In the genomic region with DNA sequence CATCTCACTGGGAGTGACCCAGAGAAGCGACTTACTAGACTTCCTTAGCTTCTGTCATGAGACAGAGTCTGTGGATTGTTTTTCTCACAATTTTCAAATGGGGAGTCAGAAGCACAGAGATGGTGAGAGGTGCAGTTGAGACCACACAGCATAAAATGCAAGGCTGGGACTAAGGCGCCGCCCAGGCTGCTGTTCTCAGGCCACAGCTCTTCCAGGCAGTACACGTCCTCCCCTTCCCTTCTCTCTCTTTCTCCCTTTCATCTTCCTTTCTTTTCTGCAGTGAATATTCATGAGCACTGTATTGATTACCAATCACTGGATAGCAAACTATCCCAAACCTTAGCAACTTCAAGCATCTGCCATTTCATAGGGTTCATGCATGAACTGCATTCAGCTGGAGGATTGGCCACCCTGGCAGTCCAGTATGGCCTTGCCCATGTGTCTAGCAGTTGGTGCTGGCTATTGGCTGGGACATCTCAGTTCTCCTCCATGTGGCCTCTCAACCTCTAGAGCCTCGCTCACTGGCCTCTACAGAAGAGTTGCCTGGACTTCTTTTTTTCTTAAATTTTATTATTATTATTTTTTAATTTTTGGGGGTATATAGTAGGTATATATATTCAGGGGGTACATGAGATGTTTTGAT, we compare ENCODE assay signal across 28 cellular contexts. TPM values are rescaled to one million over a fixed set of nuclear protein-coding genes. Genes with fewer than 3 reads are reported as not detected.
DNase-seq lines count a peak whose midpoint lies in the region; ATAC-seq and TF ChIP-seq lines count a peak whose summit lies in the region.
"Had no signal": no experiment of that assay in that cellular context is flagged by ENCODE, and none has a peak within 500 bp of the region (broad histone marks: within the 10 kb centered on the region; RNA-seq: fewer than 3 reads in every experiment).

No MANE protein-coding gene starts in this region.

- H3K4me3 Mint-ChIP-seq in activated CD4-positive, alpha-beta T cell treated with anti-CD3 and anti-CD28 coated beads, Interleukin-2, amount 10 ng/mL, durations not matched to agents 7 days and 5 days, result no peak overlapping the region
- no peak overlapping the region for H3K4me3 Mint-ChIP-seq in activated CD4-positive, alpha-beta T cell treated with anti-CD3 and anti-CD28 coated beads, Interleukin-2, amount 10 ng/mL, durations not matched to agents 24 days and 14 days
- no peak overlapping the region for H3K4me3 Mint-ChIP-seq in activated CD8-positive, alpha-beta T cell treated with anti-CD3 and anti-CD28 coated beads, Interleukin-2, amount 10 ng/mL, durations not matched to agents 7 days and 5 days
- H3K4me3 Mint-ChIP-seq in naive thymus-derived CD4-positive, alpha-beta T cell, result peak overlapping the region in 3 of 10 donors; percentile 6 to 47 (median 14)

- H3K27me3 Mint-ChIP-seq in activated CD4-positive, alpha-beta T cell treated with anti-CD3 and anti-CD28 coated beads, Interleukin-2, amount 10 ng/mL, durations not matched to agents 7 days and 5 days, result no peaks in the 10 kb centered on the region
- H3K27me3 Mint-ChIP-seq in activated CD4-positive, alpha-beta T cell treated with anti-CD3 and anti-CD28 coated beads, Interleukin-2, amount 10 ng/mL, durations not matched to agents 24 days and 14 days, result no peaks in the 10 kb centered on the region
- H3K27me3 Mint-ChIP-seq in activated CD8-positive, alpha-beta T cell treated with anti-CD3 and anti-CD28 coated beads, Interleukin-2, amount 10 ng/mL, durations not matched to agents 7 days and 5 days (ENCODE audit: low read depth), result no peaks in the 10 kb centered on the region
- no peaks in the 10 kb centered on the region for H3K27me3 Mint-ChIP-seq in naive thymus-derived CD4-positive, alpha-beta T cell

- H3K36me3 ChIP-seq in naive thymus-derived CD4-positive, alpha-beta T cell (ENCODE audit: control insufficient read depth in 2 of 3, insufficient read depth in 3 of 3, low read length in 3 of 3), result no peaks in the 10 kb centered on the region
- H3K36me3 ChIP-seq: adrenal gland, brain microvascular endothelial cell, upper lobe of left lung had no signal

- intact Hi-C loops in activated CD4-positive, alpha-beta T cell treated with anti-CD3 and anti-CD28 coated beads, Interleukin-2, amount 10 ng/mL, durations not matched to agents 24 days and 14 days (cut with micrococcal nuclease), result no loop called here
- intact Hi-C loops in naive thymus-derived CD4-positive, alpha-beta T cell (cut with micrococcal nuclease), result no loop called here
- intact Hi-C loops in head of caudate nucleus (cut with DNase I), result no loop called here

- no peaks in the 10 kb centered on the region for H3K9me3 ChIP-seq in naive thymus-derived CD4-positive, alpha-beta T cell (ENCODE audit: control insufficient read depth in 2 of 3, low read length in 3 of 3)
- H3K9me3 ChIP-seq: adrenal gland, psoas muscle, SK-N-SH, upper lobe of left lung had no signal

- ATAC-seq in activated CD8-positive, alpha-beta T cell treated with anti-CD3 and anti-CD28 coated beads, Interleukin-2, amount 10 ng/mL, durations not matched to agents 7 days and 5 days, result no peak
- no peak for ATAC-seq in naive thymus-derived CD4-positive, alpha-beta T cell
- ATAC-seq in GM21515 (IDR thresholded peaks at IDR 0.05; ENCODE audit: unreplicated experiment), result no peak
- ATAC-seq: esophagus mucosa, psoas muscle had no signal

- CTCF ChIA-PET in activated CD4-positive, alpha-beta T cell treated with anti-CD3 and anti-CD28 coated beads, Interleukin-2, amount 10 ng/mL, durations not matched to agents 7 days and 5 days (lab: Charles Lee), result interaction anchor here (0.6 to 1.7 kb wide), 3 partner anchors 12 to 123 kb away, joined by 3 to 7 read pairs (median 4); partner anchors contain the start of gene BCAS4
- CTCF ChIA-PET in GM10248 (lab: Yijun Ruan, JAX), result interaction anchor here (1.1 to 1.6 kb wide), 5 partner anchors 10 to 129 kb away, joined by 3 to 10 read pairs (median 3); partner anchors contain the start of gene BCAS4
- CTCF ChIA-PET in activated CD8-positive, alpha-beta T cell treated with anti-CD3 and anti-CD28 coated beads, Interleukin-2, amount 10 ng/mL, durations not matched to agents 7 days and 5 days (lab: Charles Lee), result interaction anchor here (1.1 to 1.7 kb wide), 5 partner anchors 9 to 123 kb away, joined by 3 to 15 read pairs (median 4); partner anchors contain the start of gene BCAS4
- CTCF ChIA-PET in naive thymus-derived CD4-positive, alpha-beta T cell (lab: Charles Lee), result interaction anchor here (1.3 to 1.9 kb wide), 2 partner anchors 12 to 16 kb away, joined by 4 read pairs; partner anchors contain the start of gene BCAS4

- DNase-seq in activated CD4-positive, alpha-beta T cell treated with anti-CD3 and anti-CD28 coated beads, Interleukin-2, amount 10 ng/mL, durations not matched to agents 7 days and 5 days, result no peak
- DNase-seq in activated CD4-positive, alpha-beta T cell treated with anti-CD3 and anti-CD28 coated beads, Interleukin-2, amount 10 ng/mL, durations not matched to agents 24 days and 14 days, result no peak
- DNase-seq in GM10248 (ENCODE audit: extremely low spot score) (peak; percentile 4), NCI-H2029 treated with DMSO at 0.1 percent for 48 hours (lab: John Stamatoyannopoulos, UW) (no peak), head of caudate nucleus (no peak)
- DNase-seq in activated CD8-positive, alpha-beta T cell treated with anti-CD3 and anti-CD28 coated beads, Interleukin-2, amount 10 ng/mL, durations not matched to agents 7 days and 5 days, result no peak
- DNase-seq in naive thymus-derived CD4-positive, alpha-beta T cell, result no peak
- DNase-seq: activated CD4-positive, CD25-positive, alpha-beta regulatory T cell treated with anti-CD3 and anti-CD28 coated beads, Interleukin-2, amount 50 U/mL, for 72 hours; adrenal gland; AML-193; brain microvascular endothelial cell; Calu3; effector CD8-positive, alpha-beta T cell; EL; foreskin melanocyte; NCI-H1694; NCI-H2171 treated with DMSO at 0.1 percent for 48 hours; NCI-H526; SK-N-SH; stimulated activated CD4-positive, alpha-beta T cell treated with anti-CD3 and anti-CD28 coated beads, Interleukin-2, amount 100 ng/mL, for 24 hours; stimulated activated naive CD4-positive, alpha-beta T cell treated with Interleukin-2 at 50 U/mL for 16 hours; T-helper 9 cell; upper lobe of left lung had no signal

- H3K4me3 ChIP-seq in naive thymus-derived CD4-positive, alpha-beta T cell (ENCODE audit: low read length), result no peak overlapping the region
- H3K4me3 ChIP-seq: adrenal gland, hepatocyte, psoas muscle, upper lobe of left lung had no signal

- peak overlapping the region; percentile 62 for H3K27ac Mint-ChIP-seq in activated CD4-positive, alpha-beta T cell treated with anti-CD3 and anti-CD28 coated beads, Interleukin-2, amount 10 ng/mL, durations not matched to agents 7 days and 5 days
- no peak overlapping the region for H3K27ac Mint-ChIP-seq in activated CD4-positive, alpha-beta T cell treated with anti-CD3 and anti-CD28 coated beads, Interleukin-2, amount 10 ng/mL, durations not matched to agents 24 days and 14 days
- H3K27ac Mint-ChIP-seq in activated CD8-positive, alpha-beta T cell treated with anti-CD3 and anti-CD28 coated beads, Interleukin-2, amount 10 ng/mL, durations not matched to agents 7 days and 5 days, result peak overlapping the region; percentile 91
- H3K27ac Mint-ChIP-seq in naive thymus-derived CD4-positive, alpha-beta T cell, result peak overlapping the region in 8 of 9 donors; percentile 56 to 95 (median 89)

- peaks cover 25% of the 10 kb centered on the region for H3K4me1 Mint-ChIP-seq in activated CD4-positive, alpha-beta T cell treated with anti-CD3 and anti-CD28 coated beads, Interleukin-2, amount 10 ng/mL, durations not matched to agents 7 days and 5 days
- H3K4me1 Mint-ChIP-seq in activated CD4-positive, alpha-beta T cell treated with anti-CD3 and anti-CD28 coated beads, Interleukin-2, amount 10 ng/mL, durations not matched to agents 24 days and 14 days, result peaks cover 16% of the 10 kb centered on the region
- peaks cover 54% of the 10 kb centered on the region for H3K4me1 Mint-ChIP-seq in activated CD8-positive, alpha-beta T cell treated with anti-CD3 and anti-CD28 coated beads, Interleukin-2, amount 10 ng/mL, durations not matched to agents 7 days and 5 days (ENCODE audit: low read depth)
- peaks cover 9 to 55% (median 45%) of the 10 kb centered on the region in 7 donors for H3K4me1 Mint-ChIP-seq in naive thymus-derived CD4-positive, alpha-beta T cell

- H3K27me3 ChIP-seq in naive thymus-derived CD4-positive, alpha-beta T cell (ENCODE audit: control insufficient read depth in 2 of 2, insufficient read depth in 2 of 2, low read length in 2 of 2), result no peaks in the 10 kb centered on the region
- H3K27me3 ChIP-seq: adrenal gland, brain microvascular endothelial cell, hepatocyte, upper lobe of left lung had no signal

- peaks cover 15 to 16% of the 10 kb centered on the region in 2 donors for H3K4me1 ChIP-seq in naive thymus-derived CD4-positive, alpha-beta T cell (ENCODE audit: control insufficient read depth in 2 of 2, insufficient read depth in 2 of 2, low read length in 2 of 2)
- H3K4me1 ChIP-seq: adrenal gland, psoas muscle, upper lobe of left lung had no signal

- POLR2A ChIA-PET in activated CD4-positive, alpha-beta T cell treated with anti-CD3 and anti-CD28 coated beads, Interleukin-2, amount 10 ng/mL, durations not matched to agents 7 days and 5 days (lab: Charles Lee), result no interaction called here
- POLR2A ChIA-PET in GM10248 (lab: Yijun Ruan, JAX), result no interaction called here
- POLR2A ChIA-PET in activated CD8-positive, alpha-beta T cell treated with anti-CD3 and anti-CD28 coated beads, Interleukin-2, amount 10 ng/mL, durations not matched to agents 7 days and 5 days (lab: Charles Lee), result interaction anchor here (0.8 to 1.3 kb wide), 4 partner anchors 12 to 125 kb away, joined by 3 to 5 read pairs (median 4); partner anchors contain the start of gene ADNP
- POLR2A ChIA-PET in naive thymus-derived CD4-positive, alpha-beta T cell (lab: Charles Lee), result interaction anchor here (0.9 to 4.0 kb wide), 4 partner anchors 9 to 152 kb away, joined by 3 to 13 read pairs (median 4); partner anchors contain the start of genes BCAS4, DPM1 and MOCS3

- no peaks in the 10 kb centered on the region for H3K9me3 Mint-ChIP-seq in activated CD4-positive, alpha-beta T cell treated with anti-CD3 and anti-CD28 coated beads, Interleukin-2, amount 10 ng/mL, durations not matched to agents 7 days and 5 days
- no peaks in the 10 kb centered on the region for H3K9me3 Mint-ChIP-seq in activated CD4-positive, alpha-beta T cell treated with anti-CD3 and anti-CD28 coated beads, Interleukin-2, amount 10 ng/mL, durations not matched to agents 24 days and 14 days
- H3K9me3 Mint-ChIP-seq in activated CD8-positive, alpha-beta T cell treated with anti-CD3 and anti-CD28 coated beads, Interleukin-2, amount 10 ng/mL, durations not matched to agents 7 days and 5 days (ENCODE audit: insufficient read depth), result no peaks in the 10 kb centered on the region
- peaks cover 0 to 2% (median 0%) of the 10 kb centered on the region in 11 donors for H3K9me3 Mint-ChIP-seq in naive thymus-derived CD4-positive, alpha-beta T cell

- TF ChIP-seq CTCF in GM10248 (IDR thresholded peaks at IDR 0.05; ENCODE audit: control extremely low read depth, extremely low read depth, low read depth, missing control alignments), result no peak

- peak overlapping the region; percentile 64 for H3K27ac ChIP-seq in naive thymus-derived CD4-positive, alpha-beta T cell (ENCODE audit: low read depth, low read length)
- H3K27ac ChIP-seq: adrenal gland, brain microvascular endothelial cell, hepatocyte, psoas muscle, RWPE1, upper lobe of left lung had no signal

- peaks cover 2% of the 10 kb centered on the region for H3K36me3 Mint-ChIP-seq in activated CD4-positive, alpha-beta T cell treated with anti-CD3 and anti-CD28 coated beads, Interleukin-2, amount 10 ng/mL, durations not matched to agents 7 days and 5 days (ENCODE audit: low read depth)
- no peaks in the 10 kb centered on the region for H3K36me3 Mint-ChIP-seq in activated CD4-positive, alpha-beta T cell treated with anti-CD3 and anti-CD28 coated beads, Interleukin-2, amount 10 ng/mL, durations not matched to agents 24 days and 14 days (ENCODE audit: low read depth)
- H3K36me3 Mint-ChIP-seq in activated CD8-positive, alpha-beta T cell treated with anti-CD3 and anti-CD28 coated beads, Interleukin-2, amount 10 ng/mL, durations not matched to agents 7 days and 5 days (ENCODE audit: low read depth), result peaks cover 17% of the 10 kb centered on the region
- peaks cover 0 to 13% (median 0%) of the 10 kb centered on the region in 5 donors for H3K36me3 Mint-ChIP-seq in naive thymus-derived CD4-positive, alpha-beta T cell

RNA-seq across cellular contexts. Expression of gene BCAS4, which starts 11.4 kb away (rescaled TPM):
- total RNA-seq in activated CD4-positive, alpha-beta T cell treated with anti-CD3 and anti-CD28 coated beads, Interleukin-2, amount 10 ng/mL, durations not matched to agents 7 days and 5 days, result 10 to 100 TPM in 1 of 2 experiments, 1 to 10 TPM in 1; 7.4 to 10.6 TPM
- 7.2 and 8.4 TPM in 2 replicates for total RNA-seq in activated CD4-positive, alpha-beta T cell treated with anti-CD3 and anti-CD28 coated beads, Interleukin-2, amount 10 ng/mL, durations not matched to agents 24 days and 14 days
- 10 to 100 TPM; 29.3 to 32.6 TPM for total RNA-seq in activated CD8-positive, alpha-beta T cell treated with anti-CD3 and anti-CD28 coated beads, Interleukin-2, amount 10 ng/mL, durations not matched to agents 7 days and 5 days
- total RNA-seq in naive thymus-derived CD4-positive, alpha-beta T cell, result 10 to 100 TPM in 4 of 5 experiments, 1 to 10 TPM in 1; 5.5 to 54.0 (median 45.0) TPM
- polyA plus RNA-seq in naive thymus-derived CD4-positive, alpha-beta T cell, result 10 to 100 TPM; 23.3 to 24.1 TPM

Comparison
In these comparisons a context has a peak if more than half of its experiments do, and no peak if none do; other contexts are left out.
1. POLR2A ChIA-PET loops: an anchor here in activated CD8-positive, alpha-beta T cell treated with anti-CD3 and anti-CD28 coated beads, Interleukin-2, amount 10 ng/mL, durations not matched to agents 7 days and 5 days (0.8 to 1.3 kb wide) and naive thymus-derived CD4-positive, alpha-beta T cell (0.9 to 4.0 kb wide); none called in activated CD4-positive, alpha-beta T cell treated with anti-CD3 and anti-CD28 coated beads, Interleukin-2, amount 10 ng/mL, durations not matched to agents 7 days and 5 days and GM10248.